Comparison of ENCODE assay signal across 25 cellular contexts in genomic region chr2:236563953-236564352, GRCh38. TPM values are rescaled to one million over a fixed set of nuclear protein-coding genes. Genes with fewer than 3 reads are reported as not detected.
DNase-seq lines count a peak whose midpoint lies in the region; ATAC-seq, FAIRE-seq and TF ChIP-seq lines count a peak whose summit lies in the region.
"Had no signal": no experiment of that assay in that cellular context is flagged by ENCODE, and none has a peak within 500 bp of the region (broad histone marks: within the 10 kb centered on the region; RNA-seq: fewer than 3 reads in every experiment).

No MANE protein-coding gene starts in this region.

- H2BK5ac ChIP-seq in neuronal stem cell (ENCODE audit: low read length) = no peak overlapping the region

- no peak overlapping the region for H2BK120ac ChIP-seq in neuronal stem cell (ENCODE audit: low read depth, low read length)

- no peak for DNase-seq in CD4-positive, CD25-positive, alpha-beta regulatory T cell
- DNase-seq in K562 (ENCODE audit: extremely low read depth in 1 of 4, low spot score in 3 of 4) (no peak), neuronal stem cell (ENCODE audit: low spot score) (no peak), suprapubic skin (ENCODE audit: low spot score in 2 of 2) (no peak), globus pallidus (ENCODE audit: low spot score) (no peak)
- DNase-seq: 8988T; ACHN; AML-193; BE2C; CD4-positive, alpha-beta T cell; CD8-positive, alpha-beta memory T cell; DMS 273 treated with DMSO at 0.1 percent for 48 hours; DMS79; EL; GDM1; GM23248; H9 had no signal

- no peak overlapping the region for H4K8ac ChIP-seq in neuronal stem cell (ENCODE audit: low read depth, low read length)

- H3K27ac ChIP-seq in BLaER1 = no peak overlapping the region
- no peak overlapping the region for H3K27ac ChIP-seq in CD4-positive, CD25-positive, alpha-beta regulatory T cell (ENCODE audit: insufficient read depth, low read length, poor library complexity, severe bottlenecking)
- no peak overlapping the region for H3K27ac ChIP-seq in K562 (ENCODE audit: extremely low read depth, low read depth, low read length)
- no peak overlapping the region for H3K27ac ChIP-seq in neuronal stem cell (replicated peaks; ENCODE audit: low read length)
- H3K27ac ChIP-seq in suprapubic skin = no peak overlapping the region
- H3K27ac ChIP-seq: A549, C4-2B, GM23248 had no signal

- H3K18ac ChIP-seq in neuronal stem cell (ENCODE audit: low read length) = peak overlapping the region; percentile 32

- H3K36me3 ChIP-seq in BLaER1 = no peaks in the 10 kb centered on the region
- H3K36me3 ChIP-seq in CD4-positive, CD25-positive, alpha-beta regulatory T cell (ENCODE audit: control insufficient read depth, insufficient read depth, low read length) = peaks cover 38% of the 10 kb centered on the region
- no peaks in the 10 kb centered on the region for H3K36me3 ChIP-seq in K562 (ENCODE audit: control insufficient read depth, insufficient read depth, low read length)
- no peaks in the 10 kb centered on the region for H3K36me3 ChIP-seq in neuronal stem cell (replicated peaks in 1 of 2; ENCODE audit: control insufficient read depth in 2 of 2, insufficient read depth in 2 of 2, low read length in 2 of 2)
- H3K36me3 ChIP-seq in suprapubic skin = no peaks in the 10 kb centered on the region
- H3K36me3 ChIP-seq: BE2C had no signal

- FAIRE-seq in K562 (lab: Jason Lieb, UNC) = no peak
- FAIRE-seq: A549, D721Med, GM12891, GM18507 had no signal

- peaks cover 44% of the 10 kb centered on the region for H3K36me3 Mint-ChIP-seq in CD4-positive, CD25-positive, alpha-beta regulatory T cell

- no peak for TF ChIP-seq POLR2A in K562 (conservative IDR thresholded peaks at IDR 0.05)
- no peak for TF ChIP-seq POLR2A in suprapubic skin (IDR thresholded peaks at IDR 0.05)

- H2AFZ ChIP-seq in K562 (ENCODE audit: low read depth, low read length) = no peak overlapping the region
- no peak overlapping the region for H2AFZ ChIP-seq in neuronal stem cell (ENCODE audit: low read length)
- H2AFZ ChIP-seq: GM23248 had no signal

- H4K20me1 ChIP-seq in BLaER1 = no peaks in the 10 kb centered on the region; the same call in 1 of the 2 replicates
- no peaks in the 10 kb centered on the region for H4K20me1 ChIP-seq in K562 (replicated peaks; ENCODE audit: control insufficient read depth, insufficient read depth, low read length)

- no peaks in the 10 kb centered on the region for H3K79me2 ChIP-seq in K562 (ENCODE audit: control insufficient read depth, insufficient read depth, low read length)

- no peak overlapping the region for H2AK5ac ChIP-seq in neuronal stem cell (ENCODE audit: low read depth, low read length)

- H3K9me1 ChIP-seq in K562 (ENCODE audit: control insufficient read depth, insufficient read depth, low read length) = no peaks in the 10 kb centered on the region

- no peak overlapping the region for H4K91ac ChIP-seq in neuronal stem cell (ENCODE audit: low read depth, low read length, poor library complexity)

- ATAC-seq in CD4-positive, CD25-positive, alpha-beta regulatory T cell (ENCODE audit: low read depth in 2 of 2) = no peak
- no peak for ATAC-seq in K562
- ATAC-seq in GM18517 (IDR thresholded peaks at IDR 0.05; ENCODE audit: unreplicated experiment) = no peak
- ATAC-seq: A549, HCT116 had no signal

- no peak overlapping the region for H3K23ac ChIP-seq in neuronal stem cell (ENCODE audit: low read depth, low read length, poor library complexity)

- H3K9me3 ChIP-seq in BLaER1 (no peaks in the 10 kb centered on the region), K562 (replicated peaks; ENCODE audit: control insufficient read depth, insufficient read depth, low read depth, low read length) (no peaks in the 10 kb centered on the region), neuronal stem cell (replicated peaks in 1 of 2; ENCODE audit: control insufficient read depth in 2 of 2, insufficient read depth in 1 of 2, low read depth in 1 of 2, low read length in 2 of 2) (no peaks in the 10 kb centered on the region), suprapubic skin (no peaks in the 10 kb centered on the region)
- no peaks in the 10 kb centered on the region for H3K9me3 ChIP-seq in CD4-positive, CD25-positive, alpha-beta regulatory T cell (ENCODE audit: control insufficient read depth in 2 of 2, low read length in 2 of 2)
- H3K9me3 ChIP-seq: A549, BE2C had no signal

- H3K4me1 ChIP-seq in BLaER1 (peaks cover 70% of the 10 kb centered on the region), K562 (replicated peaks in 1 of 2; ENCODE audit: control insufficient read depth in 2 of 2, insufficient read depth in 2 of 2, low read length in 2 of 2) (no peaks in the 10 kb centered on the region), neuronal stem cell (ENCODE audit: control insufficient read depth in 2 of 2, insufficient read depth in 1 of 2, low read depth in 1 of 2, low read length in 2 of 2) (peaks cover 8 to 19% of the 10 kb centered on the region in 2 donors), suprapubic skin (peaks cover 20% of the 10 kb centered on the region)
- H3K4me1 ChIP-seq in CD4-positive, CD25-positive, alpha-beta regulatory T cell (ENCODE audit: control insufficient read depth, insufficient read depth, low read length, poor library complexity, severe bottlenecking) = peaks cover 23% of the 10 kb centered on the region
- H3K4me1 ChIP-seq: BE2C had no signal

- no peak overlapping the region for H3K4ac ChIP-seq in neuronal stem cell (ENCODE audit: low read length)

- H3K14ac ChIP-seq in neuronal stem cell (ENCODE audit: low read length) = no peak overlapping the region

- no peaks in the 10 kb centered on the region for H3K9me3 Mint-ChIP-seq in CD4-positive, CD25-positive, alpha-beta regulatory T cell
- H3K9me3 Mint-ChIP-seq: CD4-positive, alpha-beta T cell; CD8-positive, alpha-beta memory T cell; H9 had no signal

- H3K9ac ChIP-seq in BLaER1 (no peak overlapping the region), K562 (ENCODE audit: insufficient read depth in 1 of 2, low read depth in 2 of 2, low read length in 2 of 2) (no peak overlapping the region), neuronal stem cell (ENCODE audit: low read depth, low read length, poor library complexity) (no peak overlapping the region)
- H3K9ac ChIP-seq: GM23248 had no signal

- intact Hi-C loops in K562 (cut with micrococcal nuclease) = no loop called here

- TF ChIP-seq RAD21 in K562 (CRISPR knock-in tag; conservative IDR thresholded peaks at IDR 0.05 in 1 of 2, IDR thresholded peaks at IDR 0.05 in 1 of 2) = no peak

- H2BK15ac ChIP-seq in neuronal stem cell (ENCODE audit: low read length) = no peak overlapping the region

- no TSS peak for BruUV-seq in K562 (replicated peaks; lab: Mats Ljungman, UMichigan)

- H3K4me3 ChIP-seq in BLaER1 (no peak overlapping the region), K562 (no peak overlapping the region), neuronal stem cell (ENCODE audit: low read length in 2 of 2) (no peak overlapping the region), suprapubic skin (no peak overlapping the region)
- H3K4me3 ChIP-seq in CD4-positive, CD25-positive, alpha-beta regulatory T cell (ENCODE audit: low read depth, low read length) = no peak overlapping the region
- H3K4me3 ChIP-seq: A549, GM23248 had no signal

- H2BK12ac ChIP-seq in neuronal stem cell (ENCODE audit: low read length) = no peak overlapping the region

- CTCF ChIA-PET in K562 (lab: Yijun Ruan, JAX; ENCODE audit: low intra/inter-chr PET ratio) = no interaction called here

- peak overlapping the region in 2 of 3 donors; percentile 12 to 16 for H3K27ac Mint-ChIP-seq in CD4-positive, CD25-positive, alpha-beta regulatory T cell
- H3K27ac Mint-ChIP-seq: CD4-positive, alpha-beta T cell; H9 had no signal

- TF ChIP-seq CTCF in K562 (IDR thresholded peaks at IDR 0.05 in 2 of 3, conservative IDR thresholded peaks at IDR 0.05 in 1 of 3; ENCODE audit: insufficient read depth in 2 of 3, low read depth in 1 of 3, low read length in 3 of 3) = no peak
- TF ChIP-seq CTCF in suprapubic skin (IDR thresholded peaks at IDR 0.05) = no peak

- no peak for TF ChIP-seq EP300 in K562 (IDR thresholded peaks at IDR 0.05; ENCODE audit: low read length)
- no peak for TF ChIP-seq EP300 in suprapubic skin (IDR thresholded peaks at IDR 0.05)

- WGBS in K562 (ENCODE audit: insufficient coverage, low coverage, missing lambda C conversion rate) = 0% methylated on average over 2 of the region's 4 CpGs
- WGBS in neuronal stem cell (ENCODE audit: extremely low coverage in 2 of 2, insufficient read length in 2 of 2, insufficient replicate concordance in 1 of 2), 2 donors = no CpG with 5 or more reads among the region's 4 CpGs
- WGBS in suprapubic skin = 89% methylated on average over 3 of the region's 4 CpGs

- peaks cover 14 to 39% (median 27%) of the 10 kb centered on the region in 4 donors for H3K4me1 Mint-ChIP-seq in CD4-positive, CD25-positive, alpha-beta regulatory T cell

- POLR2A ChIA-PET in K562 (lab: Yijun Ruan, JAX) = no interaction called here

- in situ Hi-C loops in K562 (cut with MboI) = no loop called here

- peaks cover 39% of the 10 kb centered on the region for H3K27me3 ChIP-seq in BLaER1
- no peaks in the 10 kb centered on the region for H3K27me3 ChIP-seq in CD4-positive, CD25-positive, alpha-beta regulatory T cell (ENCODE audit: control insufficient read depth, insufficient read depth, low read length)
- H3K27me3 ChIP-seq in K562 (ENCODE audit: control insufficient read depth in 2 of 2, insufficient read depth in 2 of 2, low read length in 2 of 2) = peaks cover 0 to 12% of the 10 kb centered on the region in 2 experiments; a peak in 3 of 5 replicates
- peaks cover 0 to 19% (median 0%) of the 10 kb centered on the region in 3 experiments for H3K27me3 ChIP-seq in neuronal stem cell (ENCODE audit: control insufficient read depth in 3 of 3, insufficient read depth in 3 of 3, low read depth in 1 of 3, low read length in 3 of 3)
- H3K27me3 ChIP-seq in suprapubic skin = no peaks in the 10 kb centered on the region

- no peaks in the 10 kb centered on the region for H3K27me3 Mint-ChIP-seq in CD4-positive, CD25-positive, alpha-beta regulatory T cell
- H3K27me3 Mint-ChIP-seq: CD4-positive, alpha-beta T cell; CD8-positive, alpha-beta memory T cell had no signal

- H3K4me3 Mint-ChIP-seq in CD4-positive, CD25-positive, alpha-beta regulatory T cell = no peak overlapping the region
- H3K4me3 Mint-ChIP-seq: CD4-positive, alpha-beta T cell; CD8-positive, alpha-beta memory T cell; H9 had no signal

- peak overlapping the region; percentile 70; the same call in 1 of the 2 replicates for H3K4me2 ChIP-seq in BLaER1
- no peak overlapping the region for H3K4me2 ChIP-seq in K562 (ENCODE audit: insufficient read depth, low read length)
- no peak overlapping the region for H3K4me2 ChIP-seq in neuronal stem cell (ENCODE audit: insufficient read depth, low read length, poor library complexity, severe bottlenecking)
- H3K4me2 ChIP-seq: A549 had no signal

- H3K79me1 ChIP-seq in neuronal stem cell (ENCODE audit: low read depth, low read length) = no peaks in the 10 kb centered on the region

RNA-seq across cellular contexts. Expression of gene ACKR3, which starts 5.7 kb away (rescaled TPM):
- 3.0 TPM for total RNA-seq in CD4-positive, CD25-positive, alpha-beta regulatory T cell
- 1 to 10 TPM; 3.9 to 7.9 (median 5.5) TPM for polyA plus RNA-seq in CD4-positive, CD25-positive, alpha-beta regulatory T cell
- not detected in 2 replicates for total RNA-seq in K562 (2011; cell fraction: chromatin; rRNA removed; ENCODE audit: low replicate concordance)
- not detected in 2 replicates for total RNA-seq in K562 (2011; cell fraction: nucleolus; rRNA removed)
- total RNA-seq in K562 (2011; cell fraction: nucleoplasm; rRNA removed) = not detected in 2 replicates
- not detected in 2 replicates for total RNA-seq in K562 (2014; rRNA removed)
- total RNA-seq in K562 (2014; rRNA removed; fragmentation: Illumina TruSeq; extraction: Trizol) = not detected in 2 replicates
- not detected in 2 replicates for total RNA-seq in K562 (2015; rRNA removed; fragmentation: Illumina TruSeq; extraction: Trizol)
- total RNA-seq in K562 (2021) = 0.07 TPM in 1 of 2 replicates, not detected in the other
- not detected in 2 replicates for polyA plus RNA-seq in K562 (2011; rRNA removed)
- polyA plus RNA-seq in K562 (2011; cell fraction: cytosol; rRNA removed) = not detected in 2 replicates
- not detected in 2 replicates for polyA plus RNA-seq in K562 (2011; cell fraction: nucleus; rRNA removed)
- not detected in 2 replicates for polyA plus RNA-seq in K562 (2012)
- polyA plus RNA-seq in K562 (2014; fragmentation: Illumina TruSeq; extraction: Trizol) = not detected in 2 replicates
- not detected for polyA plus RNA-seq in K562 (2014; fragmentation: Nextera tagmentation; extraction: Ambion mirVana)
- polyA plus RNA-seq in K562 (2014; rRNA removed) = not detected in 2 replicates
- polyA minus RNA-seq in K562 (2011; rRNA and poly(A)+ RNA removed) = not detected in 2 replicates
- polyA minus RNA-seq in K562 (2011; cell fraction: cytosol; rRNA and poly(A)+ RNA removed) = not detected in 2 replicates
- not detected in 2 replicates for polyA minus RNA-seq in K562 (2011; cell fraction: nucleus; rRNA and poly(A)+ RNA removed)
- 4.4 TPM for polyA plus RNA-seq in neuronal stem cell (2013, experiment 1 of 2)
- 4.3 TPM for polyA plus RNA-seq in neuronal stem cell (2013, experiment 2 of 2)
- total RNA-seq in suprapubic skin = 10 to 100 TPM; 15.8 to 51.5 (median 34.9) TPM
